18 cellular contexts compared by ENCODE assay signal in the genomic region with DNA sequence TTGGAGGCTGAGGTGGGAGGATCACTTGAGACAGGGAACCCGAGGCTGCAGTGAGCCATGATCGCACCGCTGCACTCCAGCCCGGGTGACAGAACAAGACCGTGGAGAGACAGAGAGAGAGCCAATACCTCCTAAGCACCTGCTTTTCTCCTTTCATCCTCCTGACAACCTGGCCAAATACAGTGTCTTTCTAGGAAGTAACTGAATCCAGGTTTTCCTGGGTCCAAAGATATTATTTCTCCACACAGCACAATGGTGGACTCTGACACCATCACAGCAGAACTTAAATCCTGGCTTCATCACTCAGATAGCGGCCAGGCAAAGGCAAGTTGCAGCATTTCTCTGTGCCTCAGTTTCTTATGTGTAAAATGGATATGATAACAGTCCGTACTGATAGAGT. TPM values are rescaled to one million over a fixed set of nuclear protein-coding genes. Genes with fewer than 3 reads are reported as not detected.
DNase-seq lines count a peak whose midpoint lies in the region; FAIRE-seq and TF ChIP-seq lines count a peak whose summit lies in the region.
"Had no signal": no experiment of that assay in that cellular context is flagged by ENCODE, and none has a peak within 500 bp of the region (broad histone marks: within the 10 kb centered on the region; RNA-seq: fewer than 3 reads in every experiment).

No MANE protein-coding gene starts in this region.

- H3K27me3 ChIP-seq in endothelial cell of umbilical vein (ENCODE audit: control insufficient read depth in 2 of 2, insufficient read depth in 2 of 2, low read length in 2 of 2) = no peaks in the 10 kb centered on the region
- no peaks in the 10 kb centered on the region for H3K27me3 ChIP-seq in muscle layer of colon (ENCODE audit: control insufficient read depth in 1 of 2, insufficient read depth in 2 of 2, low read length in 2 of 2)

- intact Hi-C loops in endothelial cell of umbilical vein (cut with micrococcal nuclease) = no loop called here

- CTCF ChIA-PET in endothelial cell of umbilical vein (lab: Charles Lee) = interaction anchor here (0.8 to 1.3 kb wide), 3 partner anchors 9 to 32 kb away, joined by 3 to 6 read pairs (median 4); no protein-coding TSS in a partner anchor

- no peak for FAIRE-seq in endothelial cell of umbilical vein (lab: Jason Lieb, UNC)
- FAIRE-seq: bronchial epithelial cell, urothelium cell line had no signal

- H2AFZ ChIP-seq in endothelial cell of umbilical vein (ENCODE audit: low read depth, low read length) = peak overlapping the region; percentile 78

- no peaks in the 10 kb centered on the region for H4K20me1 ChIP-seq in endothelial cell of umbilical vein (replicated peaks; ENCODE audit: control insufficient read depth, extremely low read depth, insufficient read depth, low read length)

- H3K9me3 ChIP-seq in endothelial cell of umbilical vein (replicated peaks; ENCODE audit: control insufficient read depth, insufficient read depth, low read length) (no peaks in the 10 kb centered on the region), muscle layer of colon (ENCODE audit: low read length) (no peaks in the 10 kb centered on the region)

- H3K4me2 ChIP-seq in endothelial cell of umbilical vein (ENCODE audit: insufficient read depth, low read length) = no peak overlapping the region

- BruUV-seq in endothelial cell of umbilical vein (replicated peaks; lab: Mats Ljungman, UMichigan) = no TSS peak

- TF ChIP-seq POLR2A in endothelial cell of umbilical vein (IDR thresholded peaks at IDR 0.05; ENCODE audit: low read depth, low read length) = no peak

- TF ChIP-seq CTCF in endothelial cell of umbilical vein (IDR thresholded peaks at IDR 0.05; ENCODE audit: extremely low read depth in 1 of 2, insufficient read depth in 1 of 2, low read depth in 1 of 2, low read length in 2 of 2) = no peak

- H3K79me2 ChIP-seq in endothelial cell of umbilical vein (ENCODE audit: control insufficient read depth, insufficient read depth, low read length) = no peaks in the 10 kb centered on the region

- H3K9me1 ChIP-seq in endothelial cell of umbilical vein (replicated peaks; ENCODE audit: control insufficient read depth, extremely low read depth, insufficient read depth, low read length) = no peaks in the 10 kb centered on the region

- DNase-seq in endothelial cell of umbilical vein (ENCODE audit: low read depth, low spot score) (no peak), SK-N-DZ (ENCODE audit: low spot score) (no peak), NCI-H2107 (lab: John Stamatoyannopoulos, UW) (no peak), NCI-H1930 (lab: John Stamatoyannopoulos, UW) (no peak)
- DNase-seq in activated CD4-positive, alpha-beta T cell treated with anti-CD3 and anti-CD28 coated beads, Interleukin-2, amount 50 U/mL, for 48 hours = no peak
- DNase-seq: activated CD8-positive, alpha-beta T cell treated with anti-CD3 and anti-CD28 coated beads for 36 hours; activated naive CD8-positive, alpha-beta T cell treated with anti-CD3 and anti-CD28 coated beads for 36 hours; activated T-cell treated with anti-CD3 and anti-CD28 coated beads, Interleukin-2, amount 50 U/mL, for 48 hours; DMS79 treated with DMSO at 0.1 percent for 48 hours; Karpas-422; NCI-H1105; NCI-H524 treated with DMSO at 0.1 percent for 48 hours; SHP77 had no signal

- H3K4me3 ChIP-seq in endothelial cell of umbilical vein (replicated peaks in 1 of 3; ENCODE audit: insufficient read depth in 1 of 3, low read depth in 1 of 3, low read length in 3 of 3) (no peak overlapping the region), muscle layer of colon (ENCODE audit: low read depth in 1 of 2, low read length in 2 of 2) (no peak overlapping the region)

- peak overlapping the region; percentile 61 for H3K9ac ChIP-seq in endothelial cell of umbilical vein (replicated peaks; ENCODE audit: extremely low read depth, insufficient read depth, low read length)
- H3K9ac ChIP-seq in muscle layer of colon (ENCODE audit: low read length) = peak overlapping the region; percentile 6

- H3K36me3 ChIP-seq in endothelial cell of umbilical vein (ENCODE audit: control insufficient read depth in 2 of 2, extremely low read depth in 1 of 2, insufficient read depth in 2 of 2, low read length in 2 of 2) (no peaks in the 10 kb centered on the region), muscle layer of colon (ENCODE audit: insufficient read depth, low read length) (no peaks in the 10 kb centered on the region)

- POLR2A ChIA-PET in endothelial cell of umbilical vein (lab: Charles Lee) = interaction anchor here (0.8 kb wide), 1 partner anchor 124 kb away, joined by 3 read pairs; no protein-coding TSS in a partner anchor

- H3K27ac ChIP-seq in angular gyrus (ENCODE audit: low read depth, low read length) (peak overlapping the region; percentile 12), endothelial cell of umbilical vein (ENCODE audit: insufficient read depth, low read depth, low read length) (peak overlapping the region; percentile 79), muscle layer of colon (ENCODE audit: low read depth, low read length) (peak overlapping the region; percentile 70), temporal lobe (ENCODE audit: low read depth, low read length) (peak overlapping the region; percentile 57)

- dilution Hi-C loops in endothelial cell of umbilical vein (cut with MboI; ENCODE audit: extremely low pct_ligation_motif_present, low sequenced_read_pairs) = no loop called here

- H3K4me1 ChIP-seq in endothelial cell of umbilical vein (ENCODE audit: control insufficient read depth, extremely low read depth, insufficient read depth, low read length) (peaks cover 13% of the 10 kb centered on the region), muscle layer of colon (ENCODE audit: insufficient read depth, low read length) (peaks cover 48% of the 10 kb centered on the region)

TF ChIP-seq in endothelial cell of umbilical vein, 7 proteins besides CTCF, POLR2A, EP300 and RAD21:
- TF ChIP-seq EZH2 (IDR thresholded peaks at IDR 0.05; ENCODE audit: borderline replicate concordance, low read depth, low read length, severe bottlenecking) (no peak), FOS (IDR thresholded peaks at IDR 0.05; ENCODE audit: borderline replicate concordance, insufficient read depth, low read length) (no peak), JUN (IDR thresholded peaks at IDR 0.05; ENCODE audit: borderline replicate concordance, insufficient read depth, insufficient read length, low read depth) (no peak), POLR2AphosphoS5 (IDR thresholded peaks at IDR 0.05; ENCODE audit: insufficient read depth, low read depth, low read length) (no peak), GATA2 (IDR thresholded peaks at IDR 0.05; ENCODE audit: insufficient read depth, insufficient read length, low read depth, low read length) (no peak), MYC (IDR thresholded peaks at IDR 0.05; ENCODE audit: low read depth, low read length) (no peak)
- TF ChIP-seq, protein P1, sequence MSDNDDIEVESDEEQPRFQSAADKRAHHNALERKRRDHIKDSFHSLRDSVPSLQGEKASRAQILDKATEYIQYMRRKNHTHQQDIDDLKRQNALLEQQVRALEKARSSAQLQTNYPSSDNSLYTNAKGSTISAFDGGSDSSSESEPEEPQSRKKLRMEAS (IDR thresholded peaks at IDR 0.05; ENCODE audit: insufficient read depth, insufficient read length) = no peak

RNA-seq across cellular contexts. Expression of a gene that starts 21.9 kb away (rescaled TPM):
- 36.1 and 46.5 TPM in 2 replicates for total RNA-seq in endothelial cell of umbilical vein
- polyA plus RNA-seq in endothelial cell of umbilical vein = 157 and 196 TPM in 2 replicates
- polyA plus RNA-seq in endothelial cell of umbilical vein (2011; cell fraction: cytosol; rRNA removed) = 146 and 177 TPM in 2 replicates
- 244 and 322 TPM in 2 replicates for polyA plus RNA-seq in endothelial cell of umbilical vein (2011; cell fraction: nucleus; rRNA removed)
- 129 and 131 TPM in 2 replicates for polyA plus RNA-seq in endothelial cell of umbilical vein (2012)
- 107 and 126 TPM in 2 replicates for polyA minus RNA-seq in endothelial cell of umbilical vein
- 130 TPM for polyA minus RNA-seq in endothelial cell of umbilical vein (2011; cell fraction: cytosol; rRNA and poly(A)+ RNA removed)
- 151 and 252 TPM in 2 replicates for polyA minus RNA-seq in endothelial cell of umbilical vein (2011; cell fraction: nucleus; rRNA and poly(A)+ RNA removed)
- 58.5 TPM for total RNA-seq in temporal lobe
- polyA plus RNA-seq in SK-N-DZ (2014; cell fraction: cytosol; rRNA removed) = 22.7 and 24.2 TPM in 2 replicates
- 28.9 and 31.9 TPM in 2 replicates for polyA plus RNA-seq in SK-N-DZ (2014; cell fraction: nucleus; rRNA removed)

Comparison
In these comparisons a context has a peak if more than half of its experiments do, and no peak if none do; other contexts are left out.
1. H3K27ac ChIP-seq: peak in every context shown above with its lines; median percentile 79 in endothelial cell of umbilical vein; 70 in muscle layer of colon; 57 in temporal lobe; 12 in angular gyrus.